ENCODE assay signal across 17 cellular contexts in the genomic region with DNA sequence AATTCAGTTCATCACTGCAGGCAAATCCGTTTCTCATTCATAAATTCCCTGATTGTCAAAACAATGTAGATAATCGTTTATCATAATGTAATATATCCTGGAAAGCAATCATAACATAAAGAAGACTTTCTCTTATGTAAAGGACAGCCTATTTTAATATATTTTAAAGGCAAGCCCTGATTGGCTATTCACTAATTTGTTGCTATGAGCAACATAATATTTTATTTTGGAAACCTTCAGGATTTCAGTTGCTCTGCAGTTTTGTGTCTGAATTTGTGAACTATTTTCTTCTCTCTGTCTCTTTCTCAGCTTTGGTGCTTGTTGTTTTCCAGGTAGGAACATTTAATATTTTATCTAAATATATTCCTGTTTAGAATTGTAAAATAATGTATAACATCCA.
"Had no signal": no experiment of that assay in that cellular context is flagged by ENCODE, and none has a peak within 500 bp of the region (broad histone marks: within the 10 kb centered on the region; RNA-seq: fewer than 3 reads in every experiment).

No MANE protein-coding gene starts in this region.

- H3K4me3 ChIP-seq: ascending aorta, esophagus squamous epithelium, psoas muscle, right lobe of liver, smooth muscle cell, upper lobe of left lung had no signal

- H3K9me3 ChIP-seq: ascending aorta, esophagus squamous epithelium, psoas muscle, right lobe of liver, upper lobe of left lung had no signal

- H3K36me3 ChIP-seq: ascending aorta, esophagus squamous epithelium, right lobe of liver, upper lobe of left lung, WERI-Rb-1 had no signal

- H3K4me1 ChIP-seq: ascending aorta, psoas muscle, right lobe of liver, upper lobe of left lung had no signal

- ATAC-seq: activated CD8-positive, alpha-beta memory T cell treated with anti-CD3 and anti-CD28 coated beads, Interleukin-2, amount 10 ng/mL, durations not matched to agents 7 days and 5 days; activated naive CD8-positive, alpha-beta T cell treated with anti-CD3 and anti-CD28 coated beads, Interleukin-2, amount 50 U/mL, for 24 hours; psoas muscle; right lobe of liver; stimulated activated naive CD8-positive, alpha-beta T cell treated with anti-CD3 and anti-CD28 coated beads, Interleukin-15, amount 100 ng/mL, for 72 hours; T-helper 17 cell had no signal

- H3K27me3 ChIP-seq: ascending aorta, esophagus squamous epithelium, right lobe of liver, upper lobe of left lung had no signal

- H3K27ac ChIP-seq: ascending aorta, esophagus squamous epithelium, psoas muscle, right lobe of liver, upper lobe of left lung, WERI-Rb-1 had no signal

- DNase-seq: activated CD4-positive, alpha-beta memory T cell treated with anti-CD3 and anti-CD28 coated beads for 36 hours; activated CD8-positive, alpha-beta memory T cell treated with anti-CD3 and anti-CD28 coated beads, Interleukin-2, amount 10 ng/mL, durations not matched to agents 7 days and 5 days; activated naive CD4-positive, alpha-beta T cell treated with anti-CD3 and anti-CD28 coated beads for 36 hours; activated naive CD8-positive, alpha-beta T cell treated with anti-CD3 and anti-CD28 coated beads, Interleukin-2, amount 50 U/mL, for 24 hours; activated T-cell treated with anti-CD3 and anti-CD28 coated beads, Interleukin-2, amount 50 U/mL, for 1 hour; esophagus squamous epithelium; head of caudate nucleus; nephron progenitor cell; occipital lobe; psoas muscle; right lobe of liver; stimulated activated naive CD8-positive, alpha-beta T cell treated with anti-CD3 and anti-CD28 coated beads, Interleukin-15, amount 100 ng/mL, for 72 hours; T-helper 17 cell; upper lobe of left lung; WERI-Rb-1 had no signal

- H3K4me2 ChIP-seq: smooth muscle cell had no signal
